ENCODE assay signal across 33 cellular contexts in genomic region chr19:48010932-48011758, GRCh38. TPM values are rescaled to one million over a fixed set of nuclear protein-coding genes. Genes with fewer than 3 reads are reported as not detected.
"Had no signal": no experiment of that assay in that cellular context is flagged by ENCODE, and none has a peak within 500 bp of the region (broad histone marks: within the 10 kb centered on the region; RNA-seq: fewer than 3 reads in every experiment).

No MANE protein-coding gene starts in this region.

- H3K4me1 ChIP-seq: ascending aorta, esophagus muscularis mucosa, foreskin keratinocyte, gastrocnemius medialis, heart left ventricle had no signal

- H3K9me3 ChIP-seq: gastrocnemius medialis had no signal

- H3K27me3 ChIP-seq: ascending aorta, brain microvascular endothelial cell, foreskin keratinocyte had no signal

- H3K4me3 ChIP-seq: ascending aorta, coronary artery, esophagus muscularis mucosa, gastrocnemius medialis, heart left ventricle had no signal

- H3K27ac ChIP-seq: ascending aorta, brain microvascular endothelial cell, coronary artery, esophagus muscularis mucosa, foreskin keratinocyte, gastrocnemius medialis, heart left ventricle had no signal

- DNase-seq: activated CD4-positive, alpha-beta memory T cell treated with anti-CD3 and anti-CD28 coated beads, Interleukin-2, amount 10 ng/mL, durations not matched to agents 7 days and 5 days; activated CD4-positive, alpha-beta T cell treated with anti-CD3 and anti-CD28 coated beads for 1 hour; activated CD4-positive, alpha-beta T cell treated with anti-CD3 and anti-CD28 coated beads for 4 hours; activated CD4-positive, alpha-beta T cell treated with anti-CD3 and anti-CD28 coated beads, Interleukin-2, amount 10 ng/mL, durations not matched to agents 7 days and 5 days; activated CD4-positive, alpha-beta T cell treated with anti-CD3 and anti-CD28 coated beads, Interleukin-2, amount 50 U/mL, for 4 hours; activated CD8-positive, alpha-beta memory T cell treated with anti-CD3 and anti-CD28 coated beads, Interleukin-2, amount 50 U/mL, for 48 hours; activated gamma-delta T cell; activated naive CD4-positive, alpha-beta T cell; activated naive CD4-positive, alpha-beta T cell treated with anti-CD3 and anti-CD28 coated beads, Interleukin-2, amount 10 ng/mL, durations not matched to agents 7 days and 5 days; activated naive CD8-positive, alpha-beta T cell treated with anti-CD3 and anti-CD28 coated beads, Interleukin-2, amount 10 ng/mL, durations not matched to agents 7 days and 5 days; activated T-cell treated with anti-CD3 and anti-CD28 coated beads for 4 hours; activated T-cell treated with anti-CD3 and anti-CD28 coated beads, Interleukin-2, amount 50 U/mL, for 24 hours; activated T-cell treated with anti-CD3 and anti-CD28 coated beads, Interleukin-2, amount 50 U/mL, for 72 hours; brain microvascular endothelial cell; dermis blood vessel endothelial cell; effector CD4-positive, alpha-beta T cell; effector memory CD8-positive, alpha-beta T cell; erythroblast; foreskin keratinocyte; gastrocnemius medialis; glutamatergic neuron; heart left ventricle; T-helper 2 cell had no signal

- ATAC-seq: activated naive CD4-positive, alpha-beta T cell treated with anti-CD3 and anti-CD28 coated beads, Interleukin-2, amount 50 U/mL, for 72 hours; activated T-cell treated with anti-CD3 and anti-CD28 coated beads, Interleukin-2, amount 50 U/mL, for 72 hours; effector memory CD8-positive, alpha-beta T cell; foreskin keratinocyte; gastrocnemius medialis; heart left ventricle; WTC11 had no signal

- H3K4me3 Mint-ChIP-seq: activated CD4-positive, alpha-beta memory T cell treated with anti-CD3 and anti-CD28 coated beads, Interleukin-2, amount 10 ng/mL, durations not matched to agents 7 days and 5 days; activated CD4-positive, alpha-beta T cell treated with anti-CD3 and anti-CD28 coated beads, Interleukin-2, amount 10 ng/mL, durations not matched to agents 7 days and 5 days; activated naive CD4-positive, alpha-beta T cell treated with anti-CD3 and anti-CD28 coated beads, Interleukin-2, amount 10 ng/mL, durations not matched to agents 7 days and 5 days; activated naive CD8-positive, alpha-beta T cell treated with anti-CD3 and anti-CD28 coated beads, Interleukin-2, amount 10 ng/mL, durations not matched to agents 7 days and 5 days; activated T-cell treated with anti-CD3 and anti-CD28 coated beads, Interleukin-2, amount 50 U/mL, for 24 hours; activated T-cell treated with anti-CD3 and anti-CD28 coated beads, Interleukin-2, amount 50 U/mL, for 72 hours; central memory CD8-positive, alpha-beta T cell; effector memory CD8-positive, alpha-beta T cell; WTC11 had no signal

- H3K36me3 Mint-ChIP-seq: activated naive CD4-positive, alpha-beta T cell treated with anti-CD3 and anti-CD28 coated beads, Interleukin-2, amount 10 ng/mL, durations not matched to agents 7 days and 5 days; activated naive CD4-positive, alpha-beta T cell treated with anti-CD3 and anti-CD28 coated beads, Interleukin-2, amount 50 U/mL, for 72 hours; activated naive CD8-positive, alpha-beta T cell treated with anti-CD3 and anti-CD28 coated beads, Interleukin-2, amount 10 ng/mL, durations not matched to agents 7 days and 5 days; WTC11 had no signal

- FAIRE-seq: bronchial epithelial cell had no signal

- H3K27ac Mint-ChIP-seq: activated CD4-positive, alpha-beta memory T cell treated with anti-CD3 and anti-CD28 coated beads, Interleukin-2, amount 10 ng/mL, durations not matched to agents 7 days and 5 days; activated CD4-positive, alpha-beta T cell treated with anti-CD3 and anti-CD28 coated beads, Interleukin-2, amount 10 ng/mL, durations not matched to agents 7 days and 5 days; activated naive CD4-positive, alpha-beta T cell treated with anti-CD3 and anti-CD28 coated beads, Interleukin-2, amount 10 ng/mL, durations not matched to agents 7 days and 5 days; activated naive CD4-positive, alpha-beta T cell treated with anti-CD3 and anti-CD28 coated beads, Interleukin-2, amount 50 U/mL, for 72 hours; activated naive CD8-positive, alpha-beta T cell treated with anti-CD3 and anti-CD28 coated beads, Interleukin-2, amount 10 ng/mL, durations not matched to agents 7 days and 5 days; activated T-cell treated with anti-CD3 and anti-CD28 coated beads, Interleukin-2, amount 50 U/mL, for 24 hours; activated T-cell treated with anti-CD3 and anti-CD28 coated beads, Interleukin-2, amount 50 U/mL, for 72 hours; effector memory CD8-positive, alpha-beta T cell; WTC11 had no signal

- H3K9me3 Mint-ChIP-seq: activated CD4-positive, alpha-beta memory T cell treated with anti-CD3 and anti-CD28 coated beads, Interleukin-2, amount 10 ng/mL, durations not matched to agents 7 days and 5 days; activated naive CD4-positive, alpha-beta T cell treated with anti-CD3 and anti-CD28 coated beads, Interleukin-2, amount 10 ng/mL, durations not matched to agents 7 days and 5 days; activated naive CD4-positive, alpha-beta T cell treated with anti-CD3 and anti-CD28 coated beads, Interleukin-2, amount 50 U/mL, for 72 hours; activated naive CD8-positive, alpha-beta T cell treated with anti-CD3 and anti-CD28 coated beads, Interleukin-2, amount 10 ng/mL, durations not matched to agents 7 days and 5 days; central memory CD8-positive, alpha-beta T cell had no signal

- H3K36me3 ChIP-seq: ascending aorta, brain microvascular endothelial cell, esophagus muscularis mucosa, gastrocnemius medialis, heart left ventricle had no signal

- H3K4me1 Mint-ChIP-seq: activated CD4-positive, alpha-beta memory T cell treated with anti-CD3 and anti-CD28 coated beads, Interleukin-2, amount 10 ng/mL, durations not matched to agents 7 days and 5 days; activated CD4-positive, alpha-beta T cell treated with anti-CD3 and anti-CD28 coated beads, Interleukin-2, amount 10 ng/mL, durations not matched to agents 7 days and 5 days; activated naive CD4-positive, alpha-beta T cell treated with anti-CD3 and anti-CD28 coated beads, Interleukin-2, amount 10 ng/mL, durations not matched to agents 7 days and 5 days; activated naive CD8-positive, alpha-beta T cell treated with anti-CD3 and anti-CD28 coated beads, Interleukin-2, amount 10 ng/mL, durations not matched to agents 7 days and 5 days; central memory CD8-positive, alpha-beta T cell had no signal

RNA-seq across cellular contexts. Expression of gene ELSPBP1, which starts 16.7 kb away (rescaled TPM):
- total RNA-seq: activated CD4-positive, alpha-beta memory T cell treated with anti-CD3 and anti-CD28 coated beads, Interleukin-2, amount 10 ng/mL, durations not matched to agents 7 days and 5 days; activated CD4-positive, alpha-beta T cell treated with anti-CD3 and anti-CD28 coated beads, Interleukin-2, amount 10 ng/mL, durations not matched to agents 7 days and 5 days; activated naive CD4-positive, alpha-beta T cell treated with anti-CD3 and anti-CD28 coated beads, Interleukin-2, amount 50 U/mL, for 72 hours; activated naive CD8-positive, alpha-beta T cell treated with anti-CD3 and anti-CD28 coated beads, Interleukin-2, amount 10 ng/mL, durations not matched to agents 7 days and 5 days; activated T-cell treated with anti-CD3 and anti-CD28 coated beads, Interleukin-2, amount 50 U/mL, for 72 hours; ascending aorta; bronchial epithelial cell; cardiac septum; cerebellum; dermis blood vessel endothelial cell; esophagus muscularis mucosa; foreskin keratinocyte; gastrocnemius medialis; heart left ventricle; T-helper 1 cell treated with Interleukin-12 subunit alpha and Interleukin-12 subunit beta and Interleukin-4 antibody, amounts not matched to agents 30 ng/mL and 1 ng/mL, for 36 hours; WTC11 had no signal
- polyA plus RNA-seq: foreskin keratinocyte, heart left ventricle had no signal

RNA-seq across cellular contexts. Expression of gene BSPH1, which starts 19.2 kb away (rescaled TPM):
- total RNA-seq: activated CD4-positive, alpha-beta memory T cell treated with anti-CD3 and anti-CD28 coated beads, Interleukin-2, amount 10 ng/mL, durations not matched to agents 7 days and 5 days; activated CD4-positive, alpha-beta T cell treated with anti-CD3 and anti-CD28 coated beads, Interleukin-2, amount 10 ng/mL, durations not matched to agents 7 days and 5 days; activated naive CD4-positive, alpha-beta T cell treated with anti-CD3 and anti-CD28 coated beads, Interleukin-2, amount 50 U/mL, for 72 hours; activated naive CD8-positive, alpha-beta T cell treated with anti-CD3 and anti-CD28 coated beads, Interleukin-2, amount 10 ng/mL, durations not matched to agents 7 days and 5 days; activated T-cell treated with anti-CD3 and anti-CD28 coated beads, Interleukin-2, amount 50 U/mL, for 72 hours; ascending aorta; bronchial epithelial cell; cardiac septum; cerebellum; dermis blood vessel endothelial cell; esophagus muscularis mucosa; foreskin keratinocyte; gastrocnemius medialis; heart left ventricle; T-helper 1 cell treated with Interleukin-12 subunit alpha and Interleukin-12 subunit beta and Interleukin-4 antibody, amounts not matched to agents 30 ng/mL and 1 ng/mL, for 36 hours; WTC11 had no signal
- polyA plus RNA-seq: foreskin keratinocyte, heart left ventricle had no signal

RNA-seq across cellular contexts. Expression of gene CABP5, which starts 32.7 kb away (rescaled TPM):
- total RNA-seq: activated CD4-positive, alpha-beta memory T cell treated with anti-CD3 and anti-CD28 coated beads, Interleukin-2, amount 10 ng/mL, durations not matched to agents 7 days and 5 days; activated CD4-positive, alpha-beta T cell treated with anti-CD3 and anti-CD28 coated beads, Interleukin-2, amount 10 ng/mL, durations not matched to agents 7 days and 5 days; activated naive CD4-positive, alpha-beta T cell treated with anti-CD3 and anti-CD28 coated beads, Interleukin-2, amount 50 U/mL, for 72 hours; activated naive CD8-positive, alpha-beta T cell treated with anti-CD3 and anti-CD28 coated beads, Interleukin-2, amount 10 ng/mL, durations not matched to agents 7 days and 5 days; activated T-cell treated with anti-CD3 and anti-CD28 coated beads, Interleukin-2, amount 50 U/mL, for 72 hours; ascending aorta; bronchial epithelial cell; cardiac septum; cerebellum; dermis blood vessel endothelial cell; esophagus muscularis mucosa; foreskin keratinocyte; gastrocnemius medialis; heart left ventricle; T-helper 1 cell treated with Interleukin-12 subunit alpha and Interleukin-12 subunit beta and Interleukin-4 antibody, amounts not matched to agents 30 ng/mL and 1 ng/mL, for 36 hours; WTC11 had no signal
- polyA plus RNA-seq: foreskin keratinocyte, heart left ventricle had no signal
